Comparison of ENCODE assay signal across 32 cellular contexts in the genomic region with DNA sequence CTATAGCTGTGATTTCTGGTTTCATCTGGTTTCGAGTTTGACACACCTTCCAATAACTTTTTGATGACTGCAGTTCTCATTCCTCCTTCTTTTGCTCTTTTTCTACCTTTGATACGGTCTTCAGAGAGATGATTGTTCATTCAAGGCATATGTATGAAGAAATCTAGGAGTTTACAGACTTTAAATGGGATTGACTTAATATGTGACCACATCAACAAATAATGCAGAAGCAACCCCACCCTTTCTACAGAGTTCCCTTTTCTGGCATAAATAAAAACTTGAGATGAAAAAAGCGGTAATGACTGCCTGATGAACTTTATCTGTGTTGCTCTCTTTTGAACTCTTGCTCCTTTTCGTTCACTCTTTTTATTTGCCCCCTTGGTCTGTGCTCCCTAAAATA.
"Had no signal": no experiment of that assay in that cellular context is flagged by ENCODE, and none has a peak within 500 bp of the region (broad histone marks: within the 10 kb centered on the region; RNA-seq: fewer than 3 reads in every experiment).

No MANE protein-coding gene starts in this region.

- H3K27ac ChIP-seq: adrenal gland, ascending aorta, body of pancreas, brain microvascular endothelial cell, breast epithelium, cardiac muscle cell had no signal

- ATAC-seq: activated naive CD4-positive, alpha-beta T cell treated with anti-CD3 and anti-CD28 coated beads, Interleukin-2, amount 50 U/mL, for 72 hours; activated naive CD8-positive, alpha-beta T cell treated with anti-CD3 and anti-CD28 coated beads, Interleukin-2, amount 50 U/mL, for 24 hours; activated T-cell treated with anti-CD3 and anti-CD28 coated beads, Interleukin-2, amount 50 U/mL, for 4 hours; activated T-cell treated with anti-CD3 and anti-CD28 coated beads, Interleukin-2, amount 50 U/mL, for 72 hours; activated T-helper 17 cell treated with anti-CD3 and anti-CD28 coated beads, Interleukin-2, amount 50 U/mL, for 72 hours; body of pancreas had no signal

- H3K4me3 ChIP-seq: adrenal gland, ascending aorta, body of pancreas, breast epithelium, cardiac muscle cell had no signal

- DNase-seq: activated effector memory CD4-positive, alpha-beta T cell treated with anti-CD3 and anti-CD28 coated beads, Interleukin-2, amount 50 U/mL, for 16 hours; activated effector memory CD4-positive, alpha-beta T cell treated with Interleukin-2 at 50 U/mL for 16 hours; activated gamma-delta T cell; activated gamma-delta T cell treated with Interleukin-2 at 50 U/mL for 16 hours; activated naive CD4-positive, alpha-beta T cell; activated naive CD4-positive, alpha-beta T cell treated with anti-CD3 and anti-CD28 coated beads for 36 hours; activated naive CD4-positive, alpha-beta T cell treated with anti-CD3 and anti-CD28 coated beads, Interleukin-2, amount 10 ng/mL, durations not matched to agents 7 days and 5 days; activated naive CD4-positive, alpha-beta T cell treated with anti-CD3 and anti-CD28 coated beads, Interleukin-2, amount 50 U/mL, for 16 hours; activated naive CD4-positive, alpha-beta T cell treated with Interleukin-2 at 50 U/mL for 16 hours; activated naive CD8-positive, alpha-beta T cell treated with anti-CD3 and anti-CD28 coated beads for 36 hours; activated naive CD8-positive, alpha-beta T cell treated with anti-CD3 and anti-CD28 coated beads, Interleukin-2, amount 10 ng/mL, durations not matched to agents 7 days and 5 days; activated naive CD8-positive, alpha-beta T cell treated with anti-CD3 and anti-CD28 coated beads, Interleukin-2, amount 50 U/mL, for 24 hours; activated T-cell treated with anti-CD3 and anti-CD28 coated beads, Interleukin-2, amount 50 U/mL, for 1 hour; activated T-cell treated with anti-CD3 and anti-CD28 coated beads, Interleukin-2, amount 50 U/mL, for 24 hours; activated T-cell treated with anti-CD3 and anti-CD28 coated beads, Interleukin-2, amount 50 U/mL, for 4 hours; activated T-cell treated with anti-CD3 and anti-CD28 coated beads, Interleukin-2, amount 50 U/mL, for 48 hours; activated T-cell treated with anti-CD3 and anti-CD28 coated beads, Interleukin-2, amount 50 U/mL, for 72 hours; adrenal gland; amniotic stem cell; amygdala; anterior cingulate cortex; aorta; body of pancreas; brain microvascular endothelial cell; caudate nucleus; central memory CD4-positive, alpha-beta T cell; cerebellar nuclear complex had no signal

- H3K9me3 ChIP-seq: adrenal gland, ascending aorta, body of pancreas, breast epithelium had no signal

- H3K36me3 ChIP-seq: adrenal gland, ascending aorta, brain microvascular endothelial cell, breast epithelium, cardiac muscle cell had no signal

- H3K4me1 ChIP-seq: adrenal gland, body of pancreas had no signal

- H3K27me3 ChIP-seq: adrenal gland, ascending aorta, body of pancreas, brain microvascular endothelial cell, breast epithelium, cardiac muscle cell had no signal
